Comparison of ENCODE assay signal across 6 cellular contexts in genomic region chr13:20680416-20681080, GRCh38. TPM values are rescaled to one million over a fixed set of nuclear protein-coding genes. Genes with fewer than 3 reads are reported as not detected.
"Had no signal": no experiment of that assay in that cellular context is flagged by ENCODE, and none has a peak within 500 bp of the region (broad histone marks: within the 10 kb centered on the region; RNA-seq: fewer than 3 reads in every experiment).

No MANE protein-coding gene starts in this region.

- H3K4me3 ChIP-seq: GM23248, K562 had no signal

- H3K9ac ChIP-seq: GM23248 had no signal

- DNase-seq: GOT3, H7, KG1 had no signal

- H2AFZ ChIP-seq: GM23248 had no signal

- H3K27ac ChIP-seq: GM23248 had no signal

- FAIRE-seq: HTR-8/SVneo, K562 had no signal

- ATAC-seq: K562 had no signal

RNA-seq across cellular contexts. Expression of gene IL17D, which starts 23.0 kb away (rescaled TPM):
- total RNA-seq: H7 had no signal
